Comparison of ENCODE assay signal across 8 cellular contexts in the genomic region with DNA sequence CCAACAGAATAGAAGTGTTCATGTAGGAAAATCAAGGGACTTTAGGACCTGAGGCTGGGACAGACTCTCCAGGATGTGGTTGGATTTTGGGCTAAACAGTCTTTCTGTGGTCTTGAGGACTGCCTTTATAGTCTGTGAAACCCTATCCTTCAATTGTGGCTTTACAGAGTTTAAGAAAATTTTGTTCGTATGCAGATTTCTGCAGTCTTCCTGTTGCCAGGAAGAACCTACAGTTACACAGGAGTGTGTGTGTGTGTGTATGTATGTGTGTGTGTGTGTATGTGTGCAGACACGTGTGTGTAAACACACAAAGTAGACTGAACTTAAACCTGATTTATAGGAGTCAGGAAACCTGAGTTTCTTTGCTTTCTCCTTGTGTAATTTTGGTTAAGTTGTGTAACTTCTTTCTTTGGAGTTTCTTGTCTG. TPM values are rescaled to one million over a fixed set of nuclear protein-coding genes. Genes with fewer than 3 reads are reported as not detected.
DNase-seq lines count a peak whose midpoint lies in the region; ATAC-seq, FAIRE-seq and TF ChIP-seq lines count a peak whose summit lies in the region.

No MANE protein-coding gene starts in this region.

- peak in 2 of 3 donors; percentile 18 to 50 for DNase-seq in CD4-positive, CD25-positive, alpha-beta regulatory T cell
- DNase-seq in RCC 7860 (ENCODE audit: low spot score) (peak; percentile 32), glutamatergic neuron (no peak), erythroblast (lab: John Stamatoyannopoulos, UW) (no peak), NCI-H1105 treated with DMSO at 0.1 percent for 48 hours (lab: John Stamatoyannopoulos, UW) (no peak), islet precursor cell (no peak)
- no peak for DNase-seq in stimulated activated naive CD4-positive, alpha-beta T cell treated with Interleukin-2 at 50 U/mL for 16 hours (lab: John Stamatoyannopoulos, UW)

- peak in 1 of 2 donors; percentile 14 for ATAC-seq in CD4-positive, CD25-positive, alpha-beta regulatory T cell (ENCODE audit: low read depth in 2 of 2)
- ATAC-seq in GM21619 (IDR thresholded peaks at IDR 0.05; ENCODE audit: unreplicated experiment) = peak; percentile 53

- no peaks in the 10 kb centered on the region for H3K9me3 ChIP-seq in CD4-positive, CD25-positive, alpha-beta regulatory T cell (ENCODE audit: control insufficient read depth in 2 of 2, low read length in 2 of 2)

- H3K9me3 Mint-ChIP-seq in CD4-positive, CD25-positive, alpha-beta regulatory T cell = no peaks in the 10 kb centered on the region
- no peaks in the 10 kb centered on the region for H3K9me3 Mint-ChIP-seq in glutamatergic neuron (ENCODE audit: unreplicated experiment)

- FAIRE-seq in RCC 7860 (lab: Jason Lieb, UNC) = peak; percentile 38

- TF ChIP-seq CTCF in glutamatergic neuron (IDR thresholded peaks at IDR 0.05; ENCODE audit: partially characterized antibody, unreplicated experiment) = no peak

- H3K27me3 Mint-ChIP-seq in CD4-positive, CD25-positive, alpha-beta regulatory T cell = no peaks in the 10 kb centered on the region
- no peaks in the 10 kb centered on the region for H3K27me3 Mint-ChIP-seq in glutamatergic neuron (ENCODE audit: unreplicated experiment)

- H3K4me1 ChIP-seq in CD4-positive, CD25-positive, alpha-beta regulatory T cell (ENCODE audit: control insufficient read depth, insufficient read depth, low read length, poor library complexity, severe bottlenecking) = peaks cover 76% of the 10 kb centered on the region

- H3K4me3 ChIP-seq in CD4-positive, CD25-positive, alpha-beta regulatory T cell (ENCODE audit: low read depth, low read length) = peak overlapping the region; percentile 63

- H3K27ac ChIP-seq in CD4-positive, CD25-positive, alpha-beta regulatory T cell (ENCODE audit: insufficient read depth, low read length, poor library complexity, severe bottlenecking) = peak overlapping the region; percentile 84

- H3K27ac Mint-ChIP-seq in CD4-positive, CD25-positive, alpha-beta regulatory T cell = peak overlapping the region; percentile 66 to 100 (median 83)
- peak overlapping the region; percentile 85 for H3K27ac Mint-ChIP-seq in glutamatergic neuron (ENCODE audit: unreplicated experiment)

- H3K36me3 Mint-ChIP-seq in CD4-positive, CD25-positive, alpha-beta regulatory T cell = no peaks in the 10 kb centered on the region
- no peaks in the 10 kb centered on the region for H3K36me3 Mint-ChIP-seq in glutamatergic neuron (ENCODE audit: unreplicated experiment)

- TF ChIP-seq POLR2A in erythroblast (IDR thresholded peaks at IDR 0.05; ENCODE audit: low read length) = no peak

- H3K27me3 ChIP-seq in CD4-positive, CD25-positive, alpha-beta regulatory T cell (ENCODE audit: control insufficient read depth, insufficient read depth, low read length) = no peaks in the 10 kb centered on the region

- H3K36me3 ChIP-seq in CD4-positive, CD25-positive, alpha-beta regulatory T cell (ENCODE audit: control insufficient read depth, insufficient read depth, low read length) = no peaks in the 10 kb centered on the region

- peak overlapping the region; percentile 34 to 65 (median 50) for H3K4me3 Mint-ChIP-seq in CD4-positive, CD25-positive, alpha-beta regulatory T cell
- no peak overlapping the region for H3K4me3 Mint-ChIP-seq in glutamatergic neuron (ENCODE audit: unreplicated experiment)

- H3K4me1 Mint-ChIP-seq in CD4-positive, CD25-positive, alpha-beta regulatory T cell = peaks cover 61 to 92% (median 76%) of the 10 kb centered on the region in 4 donors
- peaks cover 29% of the 10 kb centered on the region for H3K4me1 Mint-ChIP-seq in glutamatergic neuron (ENCODE audit: low read depth, unreplicated experiment)

RNA-seq across cellular contexts. Expression of a gene that starts 22.8 kb away (rescaled TPM):
- total RNA-seq in CD4-positive, CD25-positive, alpha-beta regulatory T cell = 56.4 TPM
- 10 to 100 TPM; 37.7 to 61.3 (median 52.1) TPM for polyA plus RNA-seq in CD4-positive, CD25-positive, alpha-beta regulatory T cell
- 11.5 TPM for total RNA-seq in glutamatergic neuron (ENCODE audit: unreplicated experiment)

Comparison
In these comparisons a context has a peak if more than half of its experiments do, and no peak if none do; other contexts are left out.
1. DNase-seq: peak in CD4-positive, CD25-positive, alpha-beta regulatory T cell (2 of 3) and RCC 7860 (single experiment); none in glutamatergic neuron (single experiment), stimulated activated naive CD4-positive, alpha-beta T cell treated with Interleukin-2 at 50 U/mL for 16 hours (single experiment), erythroblast (0 of 2), NCI-H1105 treated with DMSO at 0.1 percent for 48 hours (single experiment) and islet precursor cell (single experiment).